26 cellular contexts compared by ENCODE assay signal in the genomic region with DNA sequence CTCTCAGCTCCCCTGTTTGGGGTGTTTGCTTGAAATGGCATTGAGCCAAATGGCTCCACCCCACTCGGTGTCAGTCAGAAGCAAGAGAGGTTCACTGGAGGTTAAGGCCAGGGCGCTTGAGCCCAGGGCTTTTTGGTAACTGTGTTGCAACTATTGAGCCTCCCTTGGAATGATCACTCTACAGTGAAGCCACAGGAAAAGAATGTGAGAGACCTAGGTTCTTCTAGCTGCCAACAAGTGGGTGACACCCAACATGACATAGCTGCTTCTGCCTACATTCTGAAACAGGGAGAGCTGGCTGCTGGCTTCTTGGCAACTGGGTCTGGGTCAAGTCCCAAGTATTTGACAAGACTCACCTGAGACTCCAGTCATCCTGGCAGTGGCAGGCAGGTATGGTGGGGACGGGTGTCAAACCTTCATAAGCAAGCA. TPM values are rescaled to one million over a fixed set of nuclear protein-coding genes. Genes with fewer than 3 reads are reported as not detected.
DNase-seq lines count a peak whose midpoint lies in the region; ATAC-seq, FAIRE-seq and TF ChIP-seq lines count a peak whose summit lies in the region.
"Had no signal": no experiment of that assay in that cellular context is flagged by ENCODE, and none has a peak within 500 bp of the region (broad histone marks: within the 10 kb centered on the region; RNA-seq: fewer than 3 reads in every experiment).

No MANE protein-coding gene starts in this region.

- no peaks in the 10 kb centered on the region for H3K36me3 ChIP-seq in left lung
- H3K36me3 ChIP-seq: BLaER1 treated with 17β-estradiol and CSF1 and Interleukin-3, amounts not matched to agents 10 nM and 100 nM; SJCRH30; spleen; tibial nerve had no signal

- intact Hi-C loops in activated CD4-positive, alpha-beta T cell treated with anti-CD3 and anti-CD28 coated beads, Interleukin-2, amount 10 ng/mL, durations not matched to agents 24 days and 14 days (cut with micrococcal nuclease) = no loop called here
- intact Hi-C loops in MCF 10A (cut with micrococcal nuclease) = no loop called here
- intact Hi-C loops in left lung (cut with DNase I) = no loop called here

- H3K27ac Mint-ChIP-seq in activated CD4-positive, alpha-beta T cell treated with anti-CD3 and anti-CD28 coated beads, Interleukin-2, amount 10 ng/mL, durations not matched to agents 24 days and 14 days = no peak overlapping the region
- no peak overlapping the region for H3K27ac Mint-ChIP-seq in MCF 10A (ENCODE audit: low read depth, unreplicated experiment)
- H3K27ac Mint-ChIP-seq: activated naive CD8-positive, alpha-beta T cell treated with anti-CD3 and anti-CD28 coated beads, Interleukin-2, amount 10 ng/mL, durations not matched to agents 7 days and 5 days; activated T-helper 17 cell treated with anti-CD3 and anti-CD28 coated beads, Interleukin-2, amount 50 U/mL, for 72 hours; naive B cell; T-helper 1 cell treated with Interleukin-12 subunit alpha and Interleukin-12 subunit beta and Interleukin-4 antibody, amounts not matched to agents 30 μg/mL and 1 μg/mL, for 36 hours had no signal

- no peak overlapping the region for H3K4me3 ChIP-seq in left lung
- H3K4me3 ChIP-seq: BLaER1 treated with 17β-estradiol and CSF1 and Interleukin-3, amounts not matched to agents 10 nM and 100 nM; SJCRH30; spleen; tibial nerve had no signal

- no peak for TF ChIP-seq POLR2A in GM12891 (IDR thresholded peaks at IDR 0.05; ENCODE audit: low read depth, low read length)

- H3K36me3 Mint-ChIP-seq in activated CD4-positive, alpha-beta T cell treated with anti-CD3 and anti-CD28 coated beads, Interleukin-2, amount 10 ng/mL, durations not matched to agents 24 days and 14 days (ENCODE audit: low read depth) = no peaks in the 10 kb centered on the region
- H3K36me3 Mint-ChIP-seq in MCF 10A (ENCODE audit: insufficient read depth, unreplicated experiment) = no peaks in the 10 kb centered on the region
- H3K36me3 Mint-ChIP-seq: activated naive CD8-positive, alpha-beta T cell treated with anti-CD3 and anti-CD28 coated beads, Interleukin-2, amount 10 ng/mL, durations not matched to agents 7 days and 5 days; naive B cell had no signal

- no TSS peak for BruUV-seq in MCF 10A (replicated peaks; lab: Mats Ljungman, UMichigan)

- H3K9me3 ChIP-seq in left lung = no peaks in the 10 kb centered on the region
- H3K9me3 ChIP-seq: BLaER1 treated with 17β-estradiol and CSF1 and Interleukin-3, amounts not matched to agents 10 nM and 100 nM; Caco-2; SJCRH30; spleen; tibial nerve had no signal

- no peaks in the 10 kb centered on the region for H3K9me3 Mint-ChIP-seq in activated CD4-positive, alpha-beta T cell treated with anti-CD3 and anti-CD28 coated beads, Interleukin-2, amount 10 ng/mL, durations not matched to agents 24 days and 14 days
- no peaks in the 10 kb centered on the region for H3K9me3 Mint-ChIP-seq in MCF 10A (ENCODE audit: unreplicated experiment)
- H3K9me3 Mint-ChIP-seq: activated naive CD8-positive, alpha-beta T cell treated with anti-CD3 and anti-CD28 coated beads, Interleukin-2, amount 10 ng/mL, durations not matched to agents 7 days and 5 days; activated T-helper 17 cell treated with anti-CD3 and anti-CD28 coated beads, Interleukin-2, amount 50 U/mL, for 72 hours; naive B cell; T-helper 1 cell treated with Interleukin-12 subunit alpha and Interleukin-12 subunit beta and Interleukin-4 antibody, amounts not matched to agents 30 μg/mL and 1 μg/mL, for 36 hours had no signal

- H3K27ac ChIP-seq in left lung = no peak overlapping the region
- H3K27ac ChIP-seq: BLaER1 treated with 17β-estradiol and CSF1 and Interleukin-3, amounts not matched to agents 10 nM and 100 nM; SJCRH30; spleen; tibial nerve had no signal

- ATAC-seq in left lung = peak; percentile 43
- ATAC-seq: activated T-helper 17 cell treated with anti-CD3 and anti-CD28 coated beads, Interleukin-2, amount 50 U/mL, for 72 hours; stimulated activated naive CD8-positive, alpha-beta T cell treated with anti-CD3 and anti-CD28 coated beads, Interleukin-15, Interleukin-2, amounts not matched to agents 100 U/mL and 50 U/mL, for 24 hours had no signal

- no peak for TF ChIP-seq CTCF in MCF 10A (IDR thresholded peaks at IDR 0.05; ENCODE audit: unreplicated experiment)
- no peak for TF ChIP-seq CTCF in left lung (IDR thresholded peaks at IDR 0.05)

- peaks cover 37% of the 10 kb centered on the region for H3K27me3 Mint-ChIP-seq in activated CD4-positive, alpha-beta T cell treated with anti-CD3 and anti-CD28 coated beads, Interleukin-2, amount 10 ng/mL, durations not matched to agents 24 days and 14 days
- H3K27me3 Mint-ChIP-seq in MCF 10A (ENCODE audit: insufficient read depth, unreplicated experiment) = no peaks in the 10 kb centered on the region

- H3K4me1 ChIP-seq in left lung = no peaks in the 10 kb centered on the region
- H3K4me1 ChIP-seq: BLaER1 treated with 17β-estradiol and CSF1 and Interleukin-3, amounts not matched to agents 10 nM and 100 nM; spleen had no signal

- H3K27me3 ChIP-seq in left lung = peaks cover 0 to 43% of the 10 kb centered on the region in 2 donors
- H3K27me3 ChIP-seq: BLaER1 treated with 17β-estradiol and CSF1 and Interleukin-3, amounts not matched to agents 10 nM and 100 nM; SJCRH30; tibial nerve had no signal

- H3K4me1 Mint-ChIP-seq in activated CD4-positive, alpha-beta T cell treated with anti-CD3 and anti-CD28 coated beads, Interleukin-2, amount 10 ng/mL, durations not matched to agents 24 days and 14 days = no peaks in the 10 kb centered on the region
- peaks cover 10% of the 10 kb centered on the region for H3K4me1 Mint-ChIP-seq in MCF 10A (ENCODE audit: insufficient read depth, unreplicated experiment)
- H3K4me1 Mint-ChIP-seq: activated naive CD8-positive, alpha-beta T cell treated with anti-CD3 and anti-CD28 coated beads, Interleukin-2, amount 10 ng/mL, durations not matched to agents 7 days and 5 days; naive B cell had no signal

- POLR2A ChIA-PET in MCF 10A (lab: Yijun Ruan, JAX) = interaction anchor here (0.7 to 1.2 kb wide), 2 partner anchors 141 to 389 kb away, joined by 3 read pairs; no protein-coding TSS in a partner anchor

- H3K4me3 Mint-ChIP-seq in activated CD4-positive, alpha-beta T cell treated with anti-CD3 and anti-CD28 coated beads, Interleukin-2, amount 10 ng/mL, durations not matched to agents 24 days and 14 days = no peak overlapping the region
- no peak overlapping the region for H3K4me3 Mint-ChIP-seq in MCF 10A (ENCODE audit: unreplicated experiment)
- H3K4me3 Mint-ChIP-seq: activated naive CD8-positive, alpha-beta T cell treated with anti-CD3 and anti-CD28 coated beads, Interleukin-2, amount 10 ng/mL, durations not matched to agents 7 days and 5 days; activated T-helper 17 cell treated with anti-CD3 and anti-CD28 coated beads, Interleukin-2, amount 50 U/mL, for 72 hours; naive B cell; T-helper 1 cell treated with Interleukin-12 subunit alpha and Interleukin-12 subunit beta and Interleukin-4 antibody, amounts not matched to agents 30 μg/mL and 1 μg/mL, for 36 hours had no signal

- CTCF ChIA-PET in MCF 10A (lab: Yijun Ruan, JAX) = interaction anchor here (0.6 to 2.3 kb wide), 3 partner anchors 29 to 149 kb away, joined by 3 to 5 read pairs (median 5); no protein-coding TSS in a partner anchor

- no peak for FAIRE-seq in GM12891 (lab: Jason Lieb, UNC)
- FAIRE-seq: A204.1, H54 had no signal

- DNase-seq in activated CD4-positive, alpha-beta T cell treated with anti-CD3 and anti-CD28 coated beads, Interleukin-2, amount 10 ng/mL, durations not matched to agents 24 days and 14 days = peak; percentile 50
- no peak for DNase-seq in activated CD4-positive, alpha-beta T cell treated with anti-CD3 and anti-CD28 coated beads, Interleukin-2, amount 50 U/mL, for 48 hours
- DNase-seq in MCF 10A (ENCODE audit: unreplicated experiment) (peak; percentile 56), left lung (no peak), NCI-H2029 (lab: John Stamatoyannopoulos, UW) (no peak), NCI-H1436 (lab: John Stamatoyannopoulos, UW) (no peak), GM12891 (ENCODE audit: insufficient read length, low spot score) (no peak), NCI-H446 treated with DMSO at 0.1 percent for 48 hours (lab: John Stamatoyannopoulos, UW) (no peak)
- DNase-seq: activated CD4-positive, alpha-beta T cell treated with anti-CD3 and anti-CD28 coated beads for 48 hours; activated naive CD8-positive, alpha-beta T cell treated with anti-CD3 and anti-CD28 coated beads, Interleukin-2, amount 10 ng/mL, durations not matched to agents 7 days and 5 days; Caco-2; effector CD8-positive, alpha-beta T cell; KBM-7; naive B cell; NCI-H82; occipital lobe; SJCRH30; spleen; stimulated activated CD4-positive, alpha-beta T cell treated with anti-CD3 and anti-CD28 coated beads, Interleukin-4, amount 100 ng/mL, for 1 hour; stimulated activated naive CD8-positive, alpha-beta T cell treated with anti-CD3 and anti-CD28 coated beads, Interleukin-15, Interleukin-2, amounts not matched to agents 100 U/mL and 50 U/mL, for 24 hours had no signal

TF ChIP-seq in GM12891, 5 proteins besides CTCF, POLR2A, EP300 and RAD21:
- TF ChIP-seq TAF1 (IDR thresholded peaks at IDR 0.05; ENCODE audit: low read depth, low read length) (no peak), POU2F2 (IDR thresholded peaks at IDR 0.05; ENCODE audit: low read depth, low read length) (no peak), POLR2AphosphoS5 (IDR thresholded peaks at IDR 0.05; ENCODE audit: low read depth, low read length) (no peak), PAX5 (IDR thresholded peaks at IDR 0.05; ENCODE audit: insufficient read depth, low read length, severe bottlenecking) (no peak), SPI1 (IDR thresholded peaks at IDR 0.05; ENCODE audit: low read depth, low read length) (no peak)

RNA-seq across cellular contexts. Expression of gene GRHL1, which starts 7.1 kb away (rescaled TPM):
- 1.2 and 2.1 TPM in 2 replicates for total RNA-seq in activated CD4-positive, alpha-beta T cell treated with anti-CD3 and anti-CD28 coated beads, Interleukin-2, amount 10 ng/mL, durations not matched to agents 24 days and 14 days
- total RNA-seq in MCF 10A (2022) (0.96 and 2.0 TPM in 2 replicates), left lung (1 to 10 TPM; 2.4 to 4.7 TPM)
- 0.13 TPM for polyA plus RNA-seq in GM12891 (2012; ENCODE audit: low read depth, missing spikeins)

Comparison
In these comparisons a context has a peak if more than half of its experiments do, and no peak if none do; other contexts are left out.
1. DNase-seq: peak in activated CD4-positive, alpha-beta T cell treated with anti-CD3 and anti-CD28 coated beads, Interleukin-2, amount 10 ng/mL, durations not matched to agents 24 days and 14 days (single experiment) and MCF 10A (single experiment); none in activated CD4-positive, alpha-beta T cell treated with anti-CD3 and anti-CD28 coated beads, Interleukin-2, amount 50 U/mL, for 48 hours (0 of 2), left lung (0 of 2), NCI-H2029 (single experiment), NCI-H1436 (single experiment), GM12891 (single experiment) and NCI-H446 treated with DMSO at 0.1 percent for 48 hours (single experiment).